19 cellular contexts compared by ENCODE assay signal in genomic region chr13:100517135-100517534, GRCh38.
DNase-seq lines count a peak whose midpoint lies in the region; ATAC-seq and TF ChIP-seq lines count a peak whose summit lies in the region.
"Had no signal": no experiment of that assay in that cellular context is flagged by ENCODE, and none has a peak within 500 bp of the region (broad histone marks: within the 10 kb centered on the region; RNA-seq: fewer than 3 reads in every experiment).

No MANE protein-coding gene starts in this region.

- CTCF ChIA-PET in A673 (lab: Charles Lee): no interaction called here

- WGBS in right lobe of liver (ENCODE audit: insufficient coverage, low coverage, low lambda C conversion rate, missing lambda C conversion rate): 25% methylated on average over 7 of the region's 9 CpGs

- peak; percentile 80 to 87 (median 86) for ATAC-seq in right lobe of liver
- no peak for ATAC-seq in lower lobe of right lung
- ATAC-seq in HG02759 (IDR thresholded peaks at IDR 0.05; ENCODE audit: unreplicated experiment): no peak
- ATAC-seq: activated naive CD4-positive, alpha-beta T cell treated with anti-CD3 and anti-CD28 coated beads, Interleukin-2, amount 50 U/mL, for 72 hours had no signal

- no peaks in the 10 kb centered on the region for H3K9me3 ChIP-seq in A673 (ENCODE audit: low read depth, low read length, poor library complexity, severe bottlenecking)
- no peaks in the 10 kb centered on the region for H3K9me3 ChIP-seq in right lobe of liver
- no peaks in the 10 kb centered on the region for H3K9me3 ChIP-seq in breast epithelium
- H3K9me3 ChIP-seq in lower lobe of right lung: no peaks in the 10 kb centered on the region
- H3K9me3 ChIP-seq: HAP-1, MG63 had no signal

- peak; percentile 80 for TF ChIP-seq POLR2A in right lobe of liver (IDR thresholded peaks at IDR 0.05)
- TF ChIP-seq POLR2A in breast epithelium (IDR thresholded peaks at IDR 0.05): no peak

- H3K27me3 ChIP-seq in A673 (replicated peaks; ENCODE audit: insufficient read depth, low read depth, low read length, poor library complexity): no peaks in the 10 kb centered on the region
- H3K27me3 ChIP-seq in right lobe of liver: no peaks in the 10 kb centered on the region
- H3K27me3 ChIP-seq in breast epithelium: no peaks in the 10 kb centered on the region
- H3K27me3 ChIP-seq in lower lobe of right lung (ENCODE audit: low read depth): no peaks in the 10 kb centered on the region
- H3K27me3 ChIP-seq: brain microvascular endothelial cell, MG63 had no signal

- intact Hi-C loops in A673 (cut with micrococcal nuclease; ENCODE audit: unreplicated experiment) (loop anchor here (10.0 kb wide), 2 partner anchors 382 to 608 kb away; no protein-coding TSS in a partner anchor), right lobe of liver (cut with DNase I) (no loop called here), breast epithelium (cut with DNase I; ENCODE audit: low total_unique reads) (no loop called here), lower lobe of right lung (cut with DNase I) (loop anchor here (10.0 kb wide), 1 partner anchor 862 kb away; no protein-coding TSS in a partner anchor)

- H3K27ac ChIP-seq in A673 (ENCODE audit: low read depth, low read length, poor library complexity, severe bottlenecking) (peak overlapping the region; percentile 80), right lobe of liver (peak overlapping the region; percentile 12 to 91 (median 85)), breast epithelium (no peak overlapping the region), lower lobe of right lung (no peak overlapping the region)
- H3K27ac ChIP-seq: brain microvascular endothelial cell had no signal

- TF ChIP-seq CTCF in A673 (conservative IDR thresholded peaks at IDR 0.05; ENCODE audit: low read depth, low read length): no peak
- TF ChIP-seq CTCF in right lobe of liver (IDR thresholded peaks at IDR 0.05): no peak
- no peak for TF ChIP-seq CTCF in breast epithelium (IDR thresholded peaks at IDR 0.05)
- no peak for TF ChIP-seq CTCF in lower lobe of right lung (IDR thresholded peaks at IDR 0.05)
- no peak for TF ChIP-seq CTCF in GM20000 (IDR thresholded peaks at IDR 0.05; ENCODE audit: extremely low read depth, missing control alignments)

- H3K4me3 ChIP-seq in A673 (ENCODE audit: low read depth, low read length, poor library complexity, severe bottlenecking) (no peak overlapping the region), right lobe of liver (no peak overlapping the region), breast epithelium (no peak overlapping the region), lower lobe of right lung (no peak overlapping the region)
- H3K4me3 ChIP-seq: HAP-1, MG63 had no signal

- DNase-seq in A673 (ENCODE audit: low spot score): peak; percentile 68
- peak; percentile 49 for DNase-seq in HuH-7 (ENCODE audit: low spot score)
- DNase-seq in dermis blood vessel endothelial cell: peak; percentile 39
- peak; percentile 47 to 81 (median 78) for DNase-seq in right lobe of liver
- DNase-seq in breast epithelium (ENCODE audit: low spot score in 2 of 2): no peak
- no peak for DNase-seq in lower lobe of right lung
- no peak for DNase-seq in GM20000 (ENCODE audit: low spot score)
- DNase-seq: activated CD4-positive, alpha-beta T cell treated with anti-CD3 and anti-CD28 coated beads for 48 hours; activated T-cell treated with anti-CD3 and anti-CD28 coated beads, Interleukin-2, amount 50 U/mL, for 24 hours; brain microvascular endothelial cell; effector memory CD8-positive, alpha-beta T cell; GF-D8; mammary epithelial cell; MG63; NCI-H1694 treated with DMSO at 0.1 percent for 48 hours; NCI-H510A had no signal

- POLR2A ChIA-PET in A673 (lab: Charles Lee; ENCODE audit: low non-redundant PET): interaction anchor here (0.6 kb wide), 1 partner anchor 530 kb away, joined by 9 read pairs; no protein-coding TSS in a partner anchor

- H3K4me1 ChIP-seq in A673 (ENCODE audit: insufficient read depth, low read length, poor library complexity, severe bottlenecking) (peaks cover 98% of the 10 kb centered on the region), right lobe of liver (peaks cover 0 to 32% (median 7%) of the 10 kb centered on the region in 4 donors), breast epithelium (no peaks in the 10 kb centered on the region), lower lobe of right lung (peaks cover 9% of the 10 kb centered on the region)

- H3K36me3 ChIP-seq in A673 (ENCODE audit: insufficient read depth, low read length, poor library complexity, severe bottlenecking) (no peaks in the 10 kb centered on the region), right lobe of liver (no peaks in the 10 kb centered on the region), breast epithelium (no peaks in the 10 kb centered on the region), lower lobe of right lung (peaks cover 7% of the 10 kb centered on the region)
- H3K36me3 ChIP-seq: brain microvascular endothelial cell, HAP-1, MG63 had no signal

- BruUV-seq in A673 (replicated peaks; lab: Mats Ljungman, UMichigan): no TSS peak

Comparison
In these comparisons a context has a peak if more than half of its experiments do, and no peak if none do; other contexts are left out.
1. DNase-seq: peak in A673 (single experiment), HuH-7 (single experiment), dermis blood vessel endothelial cell (single experiment) and right lobe of liver (3 of 3); none in breast epithelium (0 of 2), lower lobe of right lung (single experiment) and GM20000 (single experiment).
2. H3K27ac ChIP-seq: peak in A673 (single experiment) and right lobe of liver (3 of 3); none in breast epithelium (0 of 2) and lower lobe of right lung (single experiment).
3. ATAC-seq: peak in right lobe of liver (4 of 4); none in lower lobe of right lung (0 of 2) and HG02759 (single experiment).
4. intact Hi-C loops: an anchor here in A673 (10.0 kb wide) and lower lobe of right lung (10.0 kb wide); none called in right lobe of liver and breast epithelium.